Comparison of ENCODE assay signal across 8 cellular contexts in genomic region chrX:53080628-53081580, GRCh38. TPM values are rescaled to one million over a fixed set of nuclear protein-coding genes. Genes with fewer than 3 reads are reported as not detected.
DNase-seq lines count a peak whose midpoint lies in the region; ATAC-seq, FAIRE-seq and TF ChIP-seq lines count a peak whose summit lies in the region.

No MANE protein-coding gene starts in this region.

- no peaks in the 10 kb centered on the region for H3K27me3 ChIP-seq in esophagus muscularis mucosa
- H3K27me3 ChIP-seq in gastrocnemius medialis = no peaks in the 10 kb centered on the region

- H3K4me3 Mint-ChIP-seq in WTC11 = peak overlapping the region; percentile 73

- no peak for DNase-seq in GM19239 (ENCODE audit: insufficient read length, low spot score)
- DNase-seq in WTC11 (ENCODE audit: low spot score) = no peak
- DNase-seq in esophagus muscularis mucosa (ENCODE audit: extremely low spot score) = no peak
- DNase-seq in gastrocnemius medialis = no peak
- no peak for DNase-seq in OCI-M1 (lab: John Stamatoyannopoulos, UW)

- TF ChIP-seq EP300 in esophagus muscularis mucosa (IDR thresholded peaks at IDR 0.05) = no peak

- H3K4me3 ChIP-seq in esophagus muscularis mucosa (peak overlapping the region; percentile 54 to 84 (median 78)), gastrocnemius medialis (peak overlapping the region in 3 of 4 donors; percentile 28 to 76 (median 50))

- intact Hi-C loops in esophagus muscularis mucosa (cut with DNase I) = no loop called here
- intact Hi-C loops in gastrocnemius medialis (cut with DNase I; ENCODE audit: low total_unique reads) = loop anchor here (5.0 kb wide), 1 partner anchor 81 kb away; no protein-coding TSS in a partner anchor

- peak overlapping the region; percentile 74 for H3K27ac Mint-ChIP-seq in WTC11

- POLR2A ChIA-PET in WTC11 (lab: Charles Lee) = interaction anchor here (1.5 kb wide), 1 partner anchor 33 kb away, joined by 5 read pairs; no protein-coding TSS in a partner anchor

- TF ChIP-seq CTCF in WTC11 (IDR thresholded peaks at IDR 0.05) (no peak), esophagus muscularis mucosa (IDR thresholded peaks at IDR 0.05) (no peak), gastrocnemius medialis (IDR thresholded peaks at IDR 0.05 in 4 of 5, conservative IDR thresholded peaks at IDR 0.05 in 1 of 5) (no peak)

- peak; percentile 49 for FAIRE-seq in GM19239 (lab: Jason Lieb, UNC)

- ATAC-seq in WTC11 (no peak), gastrocnemius medialis (no peak), GM21526 (IDR thresholded peaks at IDR 0.05; ENCODE audit: low FRiP score, unreplicated experiment) (no peak), GM18873 (IDR thresholded peaks at IDR 0.05; ENCODE audit: low FRiP score, unreplicated experiment) (no peak), GM19351 (IDR thresholded peaks at IDR 0.05; ENCODE audit: unreplicated experiment) (no peak)

- peaks cover 19% of the 10 kb centered on the region for H3K4me1 Mint-ChIP-seq in WTC11

- H3K9me3 ChIP-seq in esophagus muscularis mucosa = no peaks in the 10 kb centered on the region
- no peaks in the 10 kb centered on the region for H3K9me3 ChIP-seq in gastrocnemius medialis

- peaks cover 6 to 19% (median 19%) of the 10 kb centered on the region in 4 donors for H3K36me3 ChIP-seq in esophagus muscularis mucosa
- H3K36me3 ChIP-seq in gastrocnemius medialis = no peaks in the 10 kb centered on the region

- peaks cover 15% of the 10 kb centered on the region for H3K36me3 Mint-ChIP-seq in WTC11

- CTCF ChIA-PET in WTC11 (lab: Charles Lee) = interaction anchor here (1.0 to 1.4 kb wide), 2 partner anchors 10 to 91 kb away, joined by 3 to 6 read pairs; no protein-coding TSS in a partner anchor

- H3K4me1 ChIP-seq in esophagus muscularis mucosa = peaks cover 2 to 26% (median 18%) of the 10 kb centered on the region in 4 donors
- H3K4me1 ChIP-seq in gastrocnemius medialis = peaks cover 0 to 8% of the 10 kb centered on the region in 2 donors

- H3K27ac ChIP-seq in esophagus muscularis mucosa (replicated peaks in 1 of 4) = peak overlapping the region; percentile 74 to 97 (median 90)
- H3K27ac ChIP-seq in gastrocnemius medialis = peak overlapping the region; percentile 83 to 91 (median 84)

- H3K9me3 Mint-ChIP-seq in WTC11 = no peaks in the 10 kb centered on the region

- WGBS in esophagus muscularis mucosa = 46% methylated on average over 11 of the region's 17 CpGs

- H3K27me3 Mint-ChIP-seq in WTC11 (ENCODE audit: low read depth) = peaks cover 5% of the 10 kb centered on the region; the same call in 1 of the 2 replicates

- in situ Hi-C loops in gastrocnemius medialis (cut with MboI; ENCODE audit: low sequenced_read_pairs in 4 of 4) = loop anchor here in 1 of 4 donors (25.0 kb wide), 1 partner anchor 131 kb away; no protein-coding TSS in a partner anchor

- no peak for TF ChIP-seq POLR2A in esophagus muscularis mucosa (IDR thresholded peaks at IDR 0.05; ENCODE audit: low read depth)
- TF ChIP-seq POLR2A in gastrocnemius medialis (IDR thresholded peaks at IDR 0.05) = peak in 1 of 2 donors; percentile 20

TF ChIP-seq in WTC11, 78 proteins besides CTCF, POLR2A, EP300 and RAD21 (continues in another document):
- TF ChIP-seq EMX1 (CRISPR knock-in tag; IDR thresholded peaks at IDR 0.05) = no peak
- no peak for TF ChIP-seq CBFB (CRISPR knock-in tag; IDR thresholded peaks at IDR 0.05; ENCODE audit: low read depth)
- TF ChIP-seq ZNF263 (CRISPR knock-in tag; IDR thresholded peaks at IDR 0.05; ENCODE audit: low read depth) = no peak
- TF ChIP-seq SP1 (CRISPR knock-in tag; conservative IDR thresholded peaks at IDR 0.05) = no peak
- TF ChIP-seq NFE2L1 (CRISPR knock-in tag; IDR thresholded peaks at IDR 0.05) = no peak
- no peak for TF ChIP-seq MXD4 (CRISPR knock-in tag; IDR thresholded peaks at IDR 0.05; ENCODE audit: borderline replicate concordance)
- TF ChIP-seq IRF1 (CRISPR knock-in tag; IDR thresholded peaks at IDR 0.05) = no peak
- no peak for TF ChIP-seq TEAD1 (CRISPR knock-in tag; IDR thresholded peaks at IDR 0.05)
- TF ChIP-seq NFATC4 (CRISPR knock-in tag; IDR thresholded peaks at IDR 0.05) = no peak
- no peak for TF ChIP-seq ARID4B (CRISPR knock-in tag; IDR thresholded peaks at IDR 0.05; ENCODE audit: borderline replicate concordance)
- TF ChIP-seq PREB (CRISPR knock-in tag; IDR thresholded peaks at IDR 0.05; ENCODE audit: borderline replicate concordance) = no peak
- no peak for TF ChIP-seq NR2C2 (CRISPR knock-in tag; IDR thresholded peaks at IDR 0.05)
- TF ChIP-seq E2F1 (CRISPR knock-in tag; IDR thresholded peaks at IDR 0.05) = no peak
- no peak for TF ChIP-seq GRHL2 (CRISPR knock-in tag; IDR thresholded peaks at IDR 0.05; ENCODE audit: insufficient replicate concordance, severe bottlenecking)
- TF ChIP-seq ERG (CRISPR knock-in tag; IDR thresholded peaks at IDR 0.05) = no peak
- no peak for TF ChIP-seq ZNF232 (CRISPR knock-in tag; IDR thresholded peaks at IDR 0.05)

RNA-seq across cellular contexts. Expression of gene TSPYL2, which starts 1.3 kb away (rescaled TPM):
- total RNA-seq in WTC11 (2021) (14.6 to 17.9 TPM (median 16.2 TPM) in 3 replicates), esophagus muscularis mucosa (10 to 100 TPM; 65.9 to 98.8 (median 92.2) TPM), gastrocnemius medialis (100 to 1,000 TPM in 1 of 4 donors, 10 to 100 TPM in 3; 46.7 to 161 (median 78.6) TPM)

RNA-seq across cellular contexts. Expression of gene KANTR, which starts 13.0 kb away (rescaled TPM):
- total RNA-seq in WTC11 (2021) (13.4 to 14.9 TPM (median 14.0 TPM) in 3 replicates), esophagus muscularis mucosa (10 to 100 TPM in 3 of 4 donors, 1 to 10 TPM in 1; 8.3 to 17.4 (median 14.2) TPM), gastrocnemius medialis (10 to 100 TPM in 2 of 4 donors, 1 to 10 TPM in 2; 3.0 to 13.0 (median 7.4) TPM)

RNA-seq across cellular contexts. Expression of gene GPR173, which starts 32.3 kb away (rescaled TPM):
- total RNA-seq in WTC11 (2021) = 7.3 to 11.0 TPM (median 9.3 TPM) in 3 replicates
- total RNA-seq in esophagus muscularis mucosa = 1 to 10 TPM in 1 of 4 donors, under 1 TPM in 3; 0.83 to 2.8 (median 0.90) TPM
- total RNA-seq in gastrocnemius medialis = under 1 TPM in 3 of 4 donors, not detected in 1; 0.07 to 0.31 (median 0.10) TPM
